ENCODE assay signal across 22 cellular contexts in the genomic region with DNA sequence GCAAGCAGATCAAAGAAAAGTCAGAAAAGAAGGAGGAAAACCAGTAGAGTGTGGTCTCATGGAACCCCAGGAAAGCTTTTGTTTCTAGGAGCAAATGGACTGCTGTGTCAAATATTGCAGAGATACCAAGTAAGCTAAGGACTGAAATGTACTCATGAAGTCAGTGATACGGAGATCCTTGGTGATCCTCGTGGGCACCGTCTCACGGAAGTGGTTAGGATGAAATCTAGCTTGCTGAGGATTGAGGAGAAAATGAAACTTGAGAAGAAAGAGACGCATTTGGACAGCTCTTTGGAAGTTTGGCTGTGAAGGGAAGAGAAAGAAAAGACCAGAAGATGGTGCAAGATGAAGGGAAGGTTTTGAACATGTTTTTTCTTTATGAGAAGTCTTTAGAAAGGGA.
DNase-seq lines count a peak whose midpoint lies in the region; ATAC-seq, FAIRE-seq and TF ChIP-seq lines count a peak whose summit lies in the region.
"Had no signal": no experiment of that assay in that cellular context is flagged by ENCODE, and none has a peak within 500 bp of the region (broad histone marks: within the 10 kb centered on the region; RNA-seq: fewer than 3 reads in every experiment).

No MANE protein-coding gene starts in this region.

- H3K36me3 Mint-ChIP-seq in stimulated activated naive CD8-positive, alpha-beta T cell treated with anti-CD3 and anti-CD28 coated beads, Interleukin-15, Interleukin-2, amounts not matched to agents 100 ng/mL and 50 ng/mL, for 24 hours (ENCODE audit: low read depth) = no peaks in the 10 kb centered on the region
- peaks cover 4% of the 10 kb centered on the region for H3K36me3 Mint-ChIP-seq in T-helper 17 cell (ENCODE audit: low read depth)

- H3K9me3 ChIP-seq in T-helper 17 cell (ENCODE audit: control insufficient read depth, low read length, poor library complexity, severe bottlenecking) = no peaks in the 10 kb centered on the region
- H3K9me3 ChIP-seq: left ventricle myocardium inferior, ovary, right lobe of liver, suprapubic skin had no signal

- ATAC-seq in stimulated activated naive CD8-positive, alpha-beta T cell treated with anti-CD3 and anti-CD28 coated beads, Interleukin-15, amount 100 ng/mL, for 72 hours = no peak
- ATAC-seq in T-helper 17 cell (no peak), HG02870 (IDR thresholded peaks at IDR 0.05; ENCODE audit: unreplicated experiment) (no peak), HG02885 (IDR thresholded peaks at IDR 0.05; ENCODE audit: poor library complexity, unreplicated experiment) (no peak)
- ATAC-seq: right lobe of liver had no signal

- no peak for TF ChIP-seq CTCF in bronchial epithelial cell (IDR thresholded peaks at IDR 0.05; ENCODE audit: insufficient read depth, low read length, severe bottlenecking)

- no peaks in the 10 kb centered on the region for H3K27me3 Mint-ChIP-seq in stimulated activated naive CD8-positive, alpha-beta T cell treated with anti-CD3 and anti-CD28 coated beads, Interleukin-15, Interleukin-2, amounts not matched to agents 100 ng/mL and 50 ng/mL, for 24 hours
- H3K27me3 Mint-ChIP-seq in stimulated activated naive CD8-positive, alpha-beta T cell treated with anti-CD3 and anti-CD28 coated beads, Interleukin-15, amount 100 ng/mL, for 72 hours = no peaks in the 10 kb centered on the region
- no peaks in the 10 kb centered on the region for H3K27me3 Mint-ChIP-seq in T-helper 17 cell

- peak overlapping the region; percentile 25 for H3K4me3 Mint-ChIP-seq in stimulated activated naive CD8-positive, alpha-beta T cell treated with anti-CD3 and anti-CD28 coated beads, Interleukin-15, Interleukin-2, amounts not matched to agents 100 ng/mL and 50 ng/mL, for 24 hours
- peak overlapping the region in 1 of 2 donors; percentile 7 for H3K4me3 Mint-ChIP-seq in stimulated activated naive CD8-positive, alpha-beta T cell treated with anti-CD3 and anti-CD28 coated beads, Interleukin-15, amount 100 ng/mL, for 72 hours
- H3K4me3 Mint-ChIP-seq in T-helper 17 cell = peak overlapping the region; percentile 72

- no peaks in the 10 kb centered on the region for H3K9me3 Mint-ChIP-seq in stimulated activated naive CD8-positive, alpha-beta T cell treated with anti-CD3 and anti-CD28 coated beads, Interleukin-15, Interleukin-2, amounts not matched to agents 100 ng/mL and 50 ng/mL, for 24 hours
- H3K9me3 Mint-ChIP-seq in stimulated activated naive CD8-positive, alpha-beta T cell treated with anti-CD3 and anti-CD28 coated beads, Interleukin-15, amount 100 ng/mL, for 72 hours = peaks cover 0 to 4% of the 10 kb centered on the region in 2 donors

- H3K27ac Mint-ChIP-seq in stimulated activated naive CD8-positive, alpha-beta T cell treated with anti-CD3 and anti-CD28 coated beads, Interleukin-15, Interleukin-2, amounts not matched to agents 100 ng/mL and 50 ng/mL, for 24 hours = peak overlapping the region; percentile 80
- peak overlapping the region in 1 of 2 donors; percentile 55 for H3K27ac Mint-ChIP-seq in stimulated activated naive CD8-positive, alpha-beta T cell treated with anti-CD3 and anti-CD28 coated beads, Interleukin-15, amount 100 ng/mL, for 72 hours
- H3K27ac Mint-ChIP-seq in T-helper 17 cell = peak overlapping the region; percentile 69

- H3K4me3 ChIP-seq in bronchial epithelial cell (ENCODE audit: low read depth, low read length) = no peak overlapping the region
- H3K4me3 ChIP-seq: left ventricle myocardium inferior, ovary, PC-9, right lobe of liver, SK-N-MC, suprapubic skin had no signal

- H3K4me1 Mint-ChIP-seq in stimulated activated naive CD8-positive, alpha-beta T cell treated with anti-CD3 and anti-CD28 coated beads, Interleukin-15, Interleukin-2, amounts not matched to agents 100 ng/mL and 50 ng/mL, for 24 hours (ENCODE audit: low read depth) = peaks cover 38% of the 10 kb centered on the region
- H3K4me1 Mint-ChIP-seq in stimulated activated naive CD8-positive, alpha-beta T cell treated with anti-CD3 and anti-CD28 coated beads, Interleukin-15, amount 100 ng/mL, for 72 hours = peaks cover 32% of the 10 kb centered on the region
- H3K4me1 Mint-ChIP-seq in T-helper 17 cell = peaks cover 22% of the 10 kb centered on the region

- no peaks in the 10 kb centered on the region for H3K36me3 ChIP-seq in bronchial epithelial cell (ENCODE audit: control insufficient read depth, insufficient read depth, low read length)
- H3K36me3 ChIP-seq: brain microvascular endothelial cell, left ventricle myocardium inferior, ovary, right lobe of liver, suprapubic skin had no signal

- peak; percentile 66 for FAIRE-seq in bronchial epithelial cell (lab: Jason Lieb, UNC)
- FAIRE-seq: G401.6 had no signal

- DNase-seq in stimulated activated naive CD8-positive, alpha-beta T cell treated with anti-CD3 and anti-CD28 coated beads, Interleukin-15, amount 100 ng/mL, for 72 hours = no peak
- DNase-seq in T-helper 17 cell (no peak), bronchial epithelial cell (ENCODE audit: low read depth) (no peak), GDM1 (lab: John Stamatoyannopoulos, UW) (no peak)
- DNase-seq: activated gamma-delta T cell treated with Interleukin-2 at 50 U/mL for 16 hours; brain microvascular endothelial cell; Calu3; erythroblast; GOT3; left ventricle myocardium inferior; NCI-H1105 treated with DMSO at 0.1 percent for 48 hours; NCI-H69; ovary; PC-9; right lobe of liver; stimulated activated CD4-positive, alpha-beta T cell treated with anti-CD3 and anti-CD28 coated beads, Interleukin-2, amount 100 ng/mL, for 24 hours had no signal

- H3K27me3 ChIP-seq in bronchial epithelial cell (ENCODE audit: control insufficient read depth, insufficient read depth, low read length) = no peaks in the 10 kb centered on the region
- H3K27me3 ChIP-seq: brain microvascular endothelial cell, ovary, right lobe of liver had no signal
